19 cellular contexts compared by ENCODE assay signal in genomic region chr22:44246615-44247326, GRCh38.
"Had no signal": no experiment of that assay in that cellular context is flagged by ENCODE, and none has a peak within 500 bp of the region (broad histone marks: within the 10 kb centered on the region; RNA-seq: fewer than 3 reads in every experiment).

No MANE protein-coding gene starts in this region.

- H3K36me3 Mint-ChIP-seq: activated naive CD8-positive, alpha-beta T cell; immature natural killer cell; type B pancreatic cell had no signal

- H3K27ac Mint-ChIP-seq: activated B cell treated with CpG ODN at 0.5 μM for 24 hours; activated CD8-positive, alpha-beta T cell treated with anti-CD3 and anti-CD28 coated beads, Interleukin-2, amount 10 ng/mL, durations not matched to agents 7 days and 5 days; activated naive CD8-positive, alpha-beta T cell; dendritic cell treated with granulocyte-macrophage colony-stimulating factor and Interleukin-4, amounts not matched to agents 40 ng/mL and 50 ng/mL, for 4 days; immature natural killer cell; memory B cell; naive B cell; type B pancreatic cell had no signal

- H3K4me3 Mint-ChIP-seq: activated B cell treated with CpG ODN at 0.5 μM for 24 hours; activated CD8-positive, alpha-beta T cell treated with anti-CD3 and anti-CD28 coated beads, Interleukin-2, amount 10 ng/mL, durations not matched to agents 7 days and 5 days; activated naive CD8-positive, alpha-beta T cell; dendritic cell treated with granulocyte-macrophage colony-stimulating factor and Interleukin-4, amounts not matched to agents 40 ng/mL and 50 ng/mL, for 4 days; immature natural killer cell; memory B cell; naive B cell; neural crest cell; type B pancreatic cell had no signal

- H3K4me1 Mint-ChIP-seq: activated B cell treated with CpG ODN at 0.5 μM for 24 hours, immature natural killer cell, memory B cell, naive B cell, neural crest cell had no signal

- ATAC-seq: activated CD8-positive, alpha-beta T cell treated with anti-CD3 and anti-CD28 coated beads, Interleukin-2, amount 10 ng/mL, durations not matched to agents 7 days and 5 days; left ventricle myocardium superior; mucosa of descending colon; sciatic nerve had no signal

- DNase-seq: activated B cell treated with CpG ODN at 0.5 μM for 24 hours; activated CD4-positive, alpha-beta T cell treated with anti-CD3 and anti-CD28 coated beads for 48 hours; activated CD8-positive, alpha-beta T cell treated with anti-CD3 and anti-CD28 coated beads, Interleukin-2, amount 10 ng/mL, durations not matched to agents 7 days and 5 days; amygdala; effector CD8-positive, alpha-beta T cell; esophagus squamous epithelium; immature natural killer cell; left ventricle myocardium superior; mucosa of descending colon; naive B cell; ovary; stimulated activated CD4-positive, alpha-beta T cell treated with anti-CD3 and anti-CD28 coated beads, Interleukin-4, amount 100 ng/mL, for 1 hour; testis had no signal
